Comparison of ENCODE assay signal across 2 cellular contexts in genomic region chr3:58214484-58215316, GRCh38.
TF ChIP-seq lines count a peak whose summit lies in the region.

No MANE protein-coding gene starts in this region.

TF ChIP-seq in HepG2, 621 proteins besides CTCF, POLR2A, EP300 and RAD21 (continues in another document):
- no peak for TF ChIP-seq GATAD1 (CRISPR knock-in tag; IDR thresholded peaks at IDR 0.05)
- no peak for TF ChIP-seq ISL2 (CRISPR knock-in tag; IDR thresholded peaks at IDR 0.05)
- no peak for TF ChIP-seq IRF2 (CRISPR knock-in tag; IDR thresholded peaks at IDR 0.05)
- TF ChIP-seq SALL1 (CRISPR knock-in tag; IDR thresholded peaks at IDR 0.05) = 0 out of 2 replicates have a peak, but pooled peaks have one; percentile 11
- TF ChIP-seq E2F2 (CRISPR knock-in tag; IDR thresholded peaks at IDR 0.05; ENCODE audit: borderline replicate concordance) = no peak
- TF ChIP-seq NFKBIZ (CRISPR knock-in tag; IDR thresholded peaks at IDR 0.05) = no peak
- TF ChIP-seq GFI1 (CRISPR knock-in tag; IDR thresholded peaks at IDR 0.05; ENCODE audit: borderline replicate concordance) = no peak
- no peak for TF ChIP-seq ZNF580 (CRISPR knock-in tag; IDR thresholded peaks at IDR 0.05; ENCODE audit: borderline replicate concordance, low read depth)
- TF ChIP-seq THAP11 (CRISPR knock-in tag; IDR thresholded peaks at IDR 0.05) = no peak
- no peak for TF ChIP-seq ZNF460 (CRISPR knock-in tag; IDR thresholded peaks at IDR 0.05; ENCODE audit: borderline replicate concordance)
- 0 out of 2 replicates have a peak, but pooled peaks have one; percentile 17 for TF ChIP-seq ZMYM3 (CRISPR knock-in tag; IDR thresholded peaks at IDR 0.05)
- no peak for TF ChIP-seq ZNF343 (CRISPR knock-in tag; IDR thresholded peaks at IDR 0.05)
- TF ChIP-seq CERS6 (CRISPR knock-in tag; IDR thresholded peaks at IDR 0.05) = no peak
- no peak for TF ChIP-seq KAT7 (CRISPR knock-in tag; IDR thresholded peaks at IDR 0.05; ENCODE audit: borderline replicate concordance)
- no peak for TF ChIP-seq PLRG1 (conservative IDR thresholded peaks at IDR 0.05)
- TF ChIP-seq NFE2L2 (IDR thresholded peaks at IDR 0.05; ENCODE audit: low read length) = no peak
- no peak for TF ChIP-seq ZMYM2 (CRISPR knock-in tag; IDR thresholded peaks at IDR 0.05)
- no peak for TF ChIP-seq ZNF563 (CRISPR knock-in tag; IDR thresholded peaks at IDR 0.05)
- no peak for TF ChIP-seq MBD4 (IDR thresholded peaks at IDR 0.05; ENCODE audit: borderline replicate concordance, low read length)
- no peak for TF ChIP-seq ZNF230 (CRISPR knock-in tag; IDR thresholded peaks at IDR 0.05)
- no peak for TF ChIP-seq MIER3 (CRISPR knock-in tag; IDR thresholded peaks at IDR 0.05; ENCODE audit: borderline replicate concordance)
- 0 out of 2 replicates have a peak, but pooled peaks have one; percentile 48 for TF ChIP-seq ZNF646 (CRISPR knock-in tag; IDR thresholded peaks at IDR 0.05)
- no peak for TF ChIP-seq ZSCAN25 (CRISPR knock-in tag; IDR thresholded peaks at IDR 0.05)

TF ChIP-seq in SK-N-SH, 30 proteins besides CTCF, POLR2A, EP300 and RAD21:
- TF ChIP-seq NFIC (IDR thresholded peaks at IDR 0.05; ENCODE audit: borderline replicate concordance) (no peak), SIN3A (IDR thresholded peaks at IDR 0.05; ENCODE audit: borderline replicate concordance, low read depth, low read length) (no peak), IRF3 (IDR thresholded peaks at IDR 0.05; ENCODE audit: low read depth, low read length) (no peak), POLR2AphosphoS5 (IDR thresholded peaks at IDR 0.05; ENCODE audit: low read depth, low read length) (no peak), ELF1 (IDR thresholded peaks at IDR 0.05) (no peak), RCOR1 (IDR thresholded peaks at IDR 0.05; ENCODE audit: low read length) (no peak), FOXM1 (IDR thresholded peaks at IDR 0.05; ENCODE audit: low read depth) (no peak), PBX3 (IDR thresholded peaks at IDR 0.05) (no peak), YY1 (IDR thresholded peaks at IDR 0.05; ENCODE audit: low read depth) (no peak), GATA2 (CRISPR knock-in tag; IDR thresholded peaks at IDR 0.05) (no peak), USF1 (IDR thresholded peaks at IDR 0.05; ENCODE audit: borderline replicate concordance, low read depth) (no peak), ZBTB33 (IDR thresholded peaks at IDR 0.05; ENCODE audit: borderline replicate concordance, low read depth) (no peak), USF2 (IDR thresholded peaks at IDR 0.05; ENCODE audit: borderline replicate concordance, low read depth, low read length) (no peak), TAF1 (IDR thresholded peaks at IDR 0.05; ENCODE audit: borderline replicate concordance, low read depth, low read length) (no peak), FOSL2 (IDR thresholded peaks at IDR 0.05; ENCODE audit: borderline replicate concordance, low read depth) (no peak), TCF12 (IDR thresholded peaks at IDR 0.05) (no peak), JUND (IDR thresholded peaks at IDR 0.05) (no peak), RFX5 (IDR thresholded peaks at IDR 0.05; ENCODE audit: low read length) (no peak), RXRA (IDR thresholded peaks at IDR 0.05; ENCODE audit: borderline replicate concordance, low read depth) (no peak)
